Comparison of ENCODE assay signal across 1 cellular context in genomic region chr1:201357636-201358348, GRCh38.
TF ChIP-seq lines count a peak whose summit lies in the region.

No MANE protein-coding gene starts in this region.

TF ChIP-seq in IMR-90, 13 proteins besides CTCF, POLR2A, EP300 and RAD21:
- no peak for TF ChIP-seq NFE2L2 (IDR thresholded peaks at IDR 0.05; ENCODE audit: low read depth, low read length)
- TF ChIP-seq CHD1 (IDR thresholded peaks at IDR 0.05; ENCODE audit: low read depth, low read length): no peak
- TF ChIP-seq FOS (IDR thresholded peaks at IDR 0.05; ENCODE audit: low read depth, low read length): no peak
- TF ChIP-seq SMC3 (IDR thresholded peaks at IDR 0.05; ENCODE audit: low read depth, low read length): no peak
- TF ChIP-seq, protein P1, sequence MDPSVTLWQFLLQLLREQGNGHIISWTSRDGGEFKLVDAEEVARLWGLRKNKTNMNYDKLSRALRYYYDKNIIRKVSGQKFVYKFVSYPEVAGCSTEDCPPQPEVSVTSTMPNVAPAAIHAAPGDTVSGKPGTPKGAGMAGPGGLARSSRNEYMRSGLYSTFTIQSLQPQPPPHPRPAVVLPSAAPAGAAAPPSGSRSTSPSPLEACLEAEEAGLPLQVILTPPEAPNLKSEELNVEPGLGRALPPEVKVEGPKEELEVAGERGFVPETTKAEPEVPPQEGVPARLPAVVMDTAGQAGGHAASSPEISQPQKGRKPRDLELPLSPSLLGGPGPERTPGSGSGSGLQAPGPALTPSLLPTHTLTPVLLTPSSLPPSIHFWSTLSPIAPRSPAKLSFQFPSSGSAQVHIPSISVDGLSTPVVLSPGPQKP (IDR thresholded peaks at IDR 0.05; ENCODE audit: borderline replicate concordance, low read depth, low read length): no peak
- TF ChIP-seq RCOR1 (IDR thresholded peaks at IDR 0.05; ENCODE audit: insufficient replicate concordance, low read length): no peak
- no peak for TF ChIP-seq MAFK (IDR thresholded peaks at IDR 0.05; ENCODE audit: low read depth, low read length)
- TF ChIP-seq MAZ (IDR thresholded peaks at IDR 0.05; ENCODE audit: borderline replicate concordance, low read depth, low read length): no peak
- no peak for TF ChIP-seq BHLHE40 (IDR thresholded peaks at IDR 0.05; ENCODE audit: low read depth, low read length)
- TF ChIP-seq CEBPB (IDR thresholded peaks at IDR 0.05; ENCODE audit: low read depth, low read length): no peak
- TF ChIP-seq, protein P2, sequence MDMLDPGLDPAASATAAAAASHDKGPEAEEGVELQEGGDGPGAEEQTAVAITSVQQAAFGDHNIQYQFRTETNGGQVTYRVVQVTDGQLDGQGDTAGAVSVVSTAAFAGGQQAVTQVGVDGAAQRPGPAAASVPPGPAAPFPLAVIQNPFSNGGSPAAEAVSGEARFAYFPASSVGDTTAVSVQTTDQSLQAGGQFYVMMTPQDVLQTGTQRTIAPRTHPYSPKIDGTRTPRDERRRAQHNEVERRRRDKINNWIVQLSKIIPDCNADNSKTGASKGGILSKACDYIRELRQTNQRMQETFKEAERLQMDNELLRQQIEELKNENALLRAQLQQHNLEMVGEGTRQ (IDR thresholded peaks at IDR 0.05; ENCODE audit: low read depth, low read length): no peak
- no peak for TF ChIP-seq MXI1 (IDR thresholded peaks at IDR 0.05; ENCODE audit: borderline replicate concordance, low read depth, low read length)
- no peak for TF ChIP-seq RFX5 (IDR thresholded peaks at IDR 0.05; ENCODE audit: low read depth, low read length)
TF ChIP-seq in IMR-90: peak in this region for 0.
